ENCODE assay signal across 8 cellular contexts in genomic region chr14:34059925-34060746, GRCh38.
DNase-seq lines count a peak whose midpoint lies in the region; ATAC-seq and TF ChIP-seq lines count a peak whose summit lies in the region.

No MANE protein-coding gene starts in this region.

- H3K9me3 ChIP-seq in Caco-2 = no peaks in the 10 kb centered on the region
- no peaks in the 10 kb centered on the region for H3K9me3 ChIP-seq in SK-N-SH
- no peaks in the 10 kb centered on the region for H3K9me3 ChIP-seq in uterus

- H3K4me3 Mint-ChIP-seq in Caco-2 (ENCODE audit: unreplicated experiment) = peak overlapping the region; percentile 89

- H3K27me3 ChIP-seq in Caco-2 (replicated peaks; ENCODE audit: control insufficient read depth, insufficient read depth, low read length) (no peaks in the 10 kb centered on the region), SK-N-SH (ENCODE audit: insufficient read depth) (peaks cover 5% of the 10 kb centered on the region; the same call in 1 of the 2 replicates), uterus (no peaks in the 10 kb centered on the region)

- no peaks in the 10 kb centered on the region for H3K27me3 Mint-ChIP-seq in Caco-2 (ENCODE audit: insufficient read depth, unreplicated experiment)

- H3K79me2 ChIP-seq in SK-N-SH (ENCODE audit: insufficient read depth) = no peaks in the 10 kb centered on the region

- peak; percentile 82 for ATAC-seq in GM19372 (IDR thresholded peaks at IDR 0.05; ENCODE audit: low read depth, unreplicated experiment)
- peak; percentile 68 for ATAC-seq in HG03457 (IDR thresholded peaks at IDR 0.05; ENCODE audit: unreplicated experiment)
- ATAC-seq in left ventricle myocardium superior = peak; percentile 93

- peak overlapping the region; percentile 83 for H3K4me2 ChIP-seq in SK-N-SH

- POLR2A ChIA-PET in Caco-2 (lab: Charles Lee) (interaction anchor here (0.6 to 1.5 kb wide), 11 partner anchors 8 to 1948 kb away, joined by 3 to 12 read pairs (median 3); no protein-coding TSS in a partner anchor), SK-N-SH (lab: Yijun Ruan, JAX) (interaction anchor here (0.6 to 1.1 kb wide), 4 partner anchors 28 to 135 kb away, joined by 3 to 4 read pairs (median 3); no protein-coding TSS in a partner anchor)

- peak overlapping the region; percentile 88 for H2AFZ ChIP-seq in SK-N-SH (ENCODE audit: low read depth)

- TF ChIP-seq EP300 in SK-N-SH (IDR thresholded peaks at IDR 0.05; ENCODE audit: borderline replicate concordance in 1 of 2, low read depth in 1 of 2, low read length in 1 of 2) = no peak

- H3K4me3 ChIP-seq in Caco-2 (ENCODE audit: low read depth, low read length) (peak overlapping the region; percentile 65), SK-N-SH (ENCODE audit: low read depth in 2 of 2, low read length in 1 of 2) (peak overlapping the region; percentile 54 to 65), uterus (peak overlapping the region; percentile 44 to 71)

- H3K9me2 ChIP-seq in SK-N-SH = no peaks in the 10 kb centered on the region

- BruUV-seq in Caco-2 (replicated peaks; lab: Mats Ljungman, UMichigan) = no TSS peak

- H3K27ac ChIP-seq in SK-N-SH (ENCODE audit: low read depth in 2 of 2, low read length in 1 of 2) (no peak overlapping the region; a peak in 1 of 4 replicates), uterus (peak overlapping the region; percentile 79 to 84)

- CTCF ChIA-PET in Caco-2 (lab: Charles Lee) = interaction anchor here (0.8 to 1.4 kb wide), 4 partner anchors 8 to 240 kb away, joined by 4 to 9 read pairs (median 5); no protein-coding TSS in a partner anchor
- CTCF ChIA-PET in SK-N-SH (lab: Yijun Ruan, JAX) = interaction anchor here (0.7 to 2.6 kb wide), 10 partner anchors 10 to 267 kb away, joined by 3 to 6 read pairs (median 4); no protein-coding TSS in a partner anchor

- H3K36me3 ChIP-seq in Caco-2 (ENCODE audit: control insufficient read depth, insufficient read depth, low read length) (no peaks in the 10 kb centered on the region), SK-N-SH (replicated peaks in 1 of 2; ENCODE audit: control insufficient read depth in 1 of 2, insufficient read depth in 2 of 2, low read length in 1 of 2) (no peaks in the 10 kb centered on the region), uterus (no peaks in the 10 kb centered on the region)

- H3K9me3 Mint-ChIP-seq in Caco-2 (ENCODE audit: unreplicated experiment) = no peaks in the 10 kb centered on the region

- TF ChIP-seq RAD21 in SK-N-SH (IDR thresholded peaks at IDR 0.05; ENCODE audit: low read length) = no peak

- TF ChIP-seq CTCF in Caco-2 (IDR thresholded peaks at IDR 0.05; ENCODE audit: insufficient read depth in 1 of 2, low read depth in 1 of 2, low read length in 1 of 2, severe bottlenecking in 1 of 2, unreplicated experiment in 1 of 2) = peak in 1 of 2 experiments; percentile 18
- peak; percentile 31; the same call in 1 of the 2 replicates for TF ChIP-seq CTCF in SK-N-SH (IDR thresholded peaks at IDR 0.05)
- TF ChIP-seq CTCF in uterus (IDR thresholded peaks at IDR 0.05) = peak; percentile 3 to 40 (median 22)

- H3K4me1 Mint-ChIP-seq in Caco-2 (ENCODE audit: low read depth, unreplicated experiment) = peaks cover 7% of the 10 kb centered on the region

- peak; percentile 82 to 88 for DNase-seq in Caco-2
- DNase-seq in SK-N-SH = peak; percentile 87
- DNase-seq in amniotic stem cell (lab: John Stamatoyannopoulos, UW) = peak; percentile 47
- DNase-seq in left ventricle myocardium superior = peak; percentile 93
- DNase-seq in pons (ENCODE audit: low spot score) = peak; percentile 45
- peak; percentile 70 to 82 for DNase-seq in uterus

- H3K4me1 ChIP-seq in Caco-2 (peaks cover 20% of the 10 kb centered on the region), SK-N-SH (ENCODE audit: control insufficient read depth in 1 of 2, insufficient read depth in 2 of 2, low read depth in 1 of 2, low read length in 1 of 2) (peaks cover 0 to 7% of the 10 kb centered on the region in 2 experiments; a peak in 1 of 4 replicates), uterus (no peaks in the 10 kb centered on the region)

- peaks cover 6% of the 10 kb centered on the region for H3K36me3 Mint-ChIP-seq in Caco-2 (ENCODE audit: insufficient read depth, unreplicated experiment)

- 14% methylated on average over 37 of the region's 91 CpGs for WGBS in SK-N-SH (ENCODE audit: low lambda C conversion rate)

- peak overlapping the region; percentile 96 for H3K27ac Mint-ChIP-seq in Caco-2 (ENCODE audit: unreplicated experiment)

- peaks cover 4% of the 10 kb centered on the region for H3F3A ChIP-seq in SK-N-SH (replicated peaks; ENCODE audit: insufficient read depth)

- intact Hi-C loops in Caco-2 (cut with micrococcal nuclease; ENCODE audit: unreplicated experiment) (loop anchor here (2.0 to 10.0 kb wide), 2 partner anchors 109 to 165 kb away; partner anchors contain the start of gene EGLN3), left ventricle myocardium superior (cut with micrococcal nuclease) (no loop called here), uterus (cut with DNase I; ENCODE audit: low total_unique reads) (no loop called here)

- H3K9ac ChIP-seq in SK-N-SH = peak overlapping the region; percentile 65

- peak; percentile 39 to 53 for TF ChIP-seq POLR2A in uterus (IDR thresholded peaks at IDR 0.05)

- H4K20me1 ChIP-seq in SK-N-SH (ENCODE audit: insufficient read depth) = no peaks in the 10 kb centered on the region

TF ChIP-seq in SK-N-SH, 30 proteins besides CTCF, POLR2A, EP300 and RAD21:
- TF ChIP-seq NRF1 (IDR thresholded peaks at IDR 0.05; ENCODE audit: low read depth, low read length) = 0 out of 2 replicates have a peak, but pooled peaks have one; percentile 29
- 0 out of 2 replicates have a peak, but pooled peaks have one; percentile 28 for TF ChIP-seq ELF1 (IDR thresholded peaks at IDR 0.05)
- no peak for TF ChIP-seq SIN3A (IDR thresholded peaks at IDR 0.05; ENCODE audit: borderline replicate concordance, low read depth, low read length)
- no peak for TF ChIP-seq TEAD4 (IDR thresholded peaks at IDR 0.05; ENCODE audit: borderline replicate concordance, insufficient read depth)
- TF ChIP-seq USF2 (IDR thresholded peaks at IDR 0.05; ENCODE audit: borderline replicate concordance, low read depth, low read length) = no peak
- no peak for TF ChIP-seq MEF2A (IDR thresholded peaks at IDR 0.05; ENCODE audit: borderline replicate concordance, low read depth)
- TF ChIP-seq FOSL2 (IDR thresholded peaks at IDR 0.05; ENCODE audit: borderline replicate concordance, low read depth) = peak; percentile 46; the same call in 1 of the 2 replicates
- TF ChIP-seq FOXM1 (IDR thresholded peaks at IDR 0.05; ENCODE audit: low read depth) = no peak
- no peak for TF ChIP-seq TCF12 (IDR thresholded peaks at IDR 0.05)
- TF ChIP-seq CHD2 (IDR thresholded peaks at IDR 0.05; ENCODE audit: low read length, partially characterized antibody) = no peak
TF ChIP-seq in SK-N-SH: peak in this region for 3.

Comparison
In these comparisons a context has a peak if more than half of its experiments do, and no peak if none do; other contexts are left out.
1. H3K27ac ChIP-seq: peak in uterus (2 of 2); none in SK-N-SH (0 of 2).
2. Peak in every context shown above with its lines, with median percentiles within 50 percentile points of each other: DNase-seq, H3K4me3 ChIP-seq and ATAC-seq.